ENCODE assay signal across 28 cellular contexts in genomic region chr1:74236440-74236839, GRCh38. TPM values are rescaled to one million over a fixed set of nuclear protein-coding genes. Genes with fewer than 3 reads are reported as not detected.
"Had no signal": no experiment of that assay in that cellular context is flagged by ENCODE, and none has a peak within 500 bp of the region (broad histone marks: within the 10 kb centered on the region; RNA-seq: fewer than 3 reads in every experiment).

No MANE protein-coding gene starts in this region.

- H3K4me3 ChIP-seq: lower lobe of right lung, pancreas, prostate gland, skin epidermis, stomach, testis, thyroid gland, transverse colon, upper lobe of left lung, vagina had no signal

- H3K36me3 Mint-ChIP-seq: stimulated activated naive B cell treated with anti-CD40 and anti-IgM and Interleukin-4, amounts not matched to agents 10 μg/mL and 1 μg/mL and 100 μg/mL, for 72 hours had no signal

- H3K36me3 ChIP-seq: lower lobe of right lung, pancreas, prostate gland, stomach, thyroid gland, transverse colon, upper lobe of left lung, vagina had no signal

- H3K27me3 ChIP-seq: pancreas, stomach, testis, thyroid gland, transverse colon, upper lobe of left lung, vagina had no signal

- H3K9me3 ChIP-seq: lower lobe of right lung, pancreas, prostate gland, stomach, testis, thyroid gland, transverse colon, upper lobe of left lung, vagina had no signal

- H3K4me1 Mint-ChIP-seq: immature natural killer cell; naive thymus-derived CD8-positive, alpha-beta T cell; nephron; stimulated activated naive B cell treated with anti-CD40 and anti-IgM and Interleukin-4, amounts not matched to agents 10 μg/mL and 1 μg/mL and 100 μg/mL, for 72 hours had no signal

- ATAC-seq: lower lobe of right lung; naive thymus-derived CD8-positive, alpha-beta T cell; pancreas; sciatic nerve; stimulated activated naive B cell treated with anti-CD40 and anti-IgM and Interleukin-4, amounts not matched to agents 10 μg/mL and 1 μg/mL and 100 μg/mL, for 72 hours; stimulated activated naive CD8-positive, alpha-beta T cell treated with anti-CD3 and anti-CD28 coated beads, Interleukin-15, Interleukin-2, amounts not matched to agents 100 U/mL and 50 U/mL, for 24 hours had no signal

- H3K27ac ChIP-seq: lower lobe of right lung, pancreas, prostate gland, skin epidermis, stomach, testis, thyroid gland, transverse colon, upper lobe of left lung, vagina had no signal

- DNase-seq: hypothalamus; immature natural killer cell; kidney; lower lobe of right lung; mammary epithelial cell; mesenchymal stem cell; naive thymus-derived CD8-positive, alpha-beta T cell; nucleus accumbens; pancreas; posterior cingulate gyrus; retina; stimulated activated CD4-positive, alpha-beta T cell treated with anti-CD3 and anti-CD28 coated beads, Interleukin-12 subunit alpha, Interleukin-12 subunit beta, amount 100 ng/mL, for 4 hours; stimulated activated CD4-positive, alpha-beta T cell treated with anti-CD3 and anti-CD28 coated beads, Interleukin-15, amount 100 ng/mL, for 24 hours; stimulated activated CD4-positive, alpha-beta T cell treated with anti-CD3 and anti-CD28 coated beads, Interleukin-2, amount 100 ng/mL, for 24 hours; stimulated activated CD4-positive, alpha-beta T cell treated with anti-CD3 and anti-CD28 coated beads, Interleukin-4, amount 100 ng/mL, for 1 hour; stimulated activated naive B cell treated with anti-CD40 and anti-IgM and Interleukin-4, amounts not matched to agents 10 μg/mL and 1 μg/mL and 100 μg/mL, for 72 hours; stimulated activated naive CD8-positive, alpha-beta T cell treated with anti-CD3 and anti-CD28 coated beads, Interleukin-15, Interleukin-2, amounts not matched to agents 100 U/mL and 50 U/mL, for 24 hours; stomach; testis; thyroid gland; transverse colon; upper lobe of left lung had no signal

- H3K9me3 Mint-ChIP-seq: nephron; stimulated activated naive B cell treated with anti-CD40 and anti-IgM and Interleukin-4, amounts not matched to agents 10 μg/mL and 1 μg/mL and 100 μg/mL, for 72 hours had no signal

- H3K4me3 Mint-ChIP-seq: immature natural killer cell; naive thymus-derived CD8-positive, alpha-beta T cell; nephron; neural crest cell; stimulated activated naive B cell treated with anti-CD40 and anti-IgM and Interleukin-4, amounts not matched to agents 10 μg/mL and 1 μg/mL and 100 μg/mL, for 72 hours had no signal

- H3K27me3 Mint-ChIP-seq: naive thymus-derived CD8-positive, alpha-beta T cell; stimulated activated naive B cell treated with anti-CD40 and anti-IgM and Interleukin-4, amounts not matched to agents 10 μg/mL and 1 μg/mL and 100 μg/mL, for 72 hours had no signal

- H3K4me1 ChIP-seq: lower lobe of right lung, pancreas, prostate gland, stomach, testis, thyroid gland, transverse colon, upper lobe of left lung, vagina had no signal

- H3K27ac Mint-ChIP-seq: immature natural killer cell; naive thymus-derived CD8-positive, alpha-beta T cell; nephron; stimulated activated naive B cell treated with anti-CD40 and anti-IgM and Interleukin-4, amounts not matched to agents 10 μg/mL and 1 μg/mL and 100 μg/mL, for 72 hours had no signal

RNA-seq across cellular contexts. Expression of gene TNNI3K, which starts 1.3 kb away (rescaled TPM):
- total RNA-seq: mammary epithelial cell, prostate gland, vagina had no signal
- polyA plus RNA-seq: immature natural killer cell had no signal

RNA-seq across cellular contexts. Expression of gene LRRIQ3, which starts 38.5 kb away (rescaled TPM):
- total RNA-seq: vagina had no signal
